ENCODE assay signal across 7 cellular contexts in the genomic region with DNA sequence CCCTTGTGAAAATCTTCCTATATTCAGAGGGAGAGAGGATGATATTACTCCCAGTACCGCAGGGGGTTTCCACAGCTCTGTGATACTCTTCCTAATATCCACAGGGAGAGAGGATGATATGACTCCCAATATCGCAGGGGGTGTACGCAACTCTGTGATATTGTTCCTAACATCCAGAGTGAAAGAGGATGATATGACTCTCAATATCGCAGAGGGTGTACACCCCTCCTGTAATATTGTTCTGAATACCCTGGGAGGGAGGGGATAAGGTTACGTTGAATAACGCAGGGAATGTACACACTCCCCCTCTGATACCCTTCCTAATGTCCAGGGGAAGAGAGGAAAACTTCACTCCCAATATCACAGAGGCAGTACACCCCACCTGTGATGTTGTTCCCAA. TPM values are rescaled to one million over a fixed set of nuclear protein-coding genes. Genes with fewer than 3 reads are reported as not detected.
"Had no signal": no experiment of that assay in that cellular context is flagged by ENCODE, and none has a peak within 500 bp of the region (broad histone marks: within the 10 kb centered on the region; RNA-seq: fewer than 3 reads in every experiment).

No MANE protein-coding gene starts in this region.

RNA-seq across cellular contexts. Expression of a gene that starts 30.4 kb away (rescaled TPM):
- total RNA-seq: activated CD4-positive, alpha-beta T cell treated with anti-CD3 and anti-CD28 coated beads, Interleukin-2, amount 10 ng/mL, durations not matched to agents 24 days and 14 days; activated CD8-positive, alpha-beta T cell treated with anti-CD3 and anti-CD28 coated beads, Interleukin-2, amount 10 ng/mL, durations not matched to agents 7 days and 5 days; T-cell; T-helper 1 cell treated with Interleukin-12 subunit alpha and Interleukin-12 subunit beta and Interleukin-4 antibody, amounts not matched to agents 30 ng/mL and 1 ng/mL, for 36 hours; WTC11 had no signal

RNA-seq across cellular contexts. Expression of a gene that starts 54.2 kb away (rescaled TPM):
- total RNA-seq: activated B cell treated with CpG ODN at 0.5 μM for 24 hours; T-cell; T-helper 2 cell treated with Interferon-gamma antibody and Interleukin-4, amounts not matched to agents 100 ng/mL and 5 ng/mL, for 36 hours; WTC11 had no signal
